In genomic region chr15:90082140-90082713, GRCh38 we compare ENCODE assay signal across 15 cellular contexts. TPM values are rescaled to one million over a fixed set of nuclear protein-coding genes. Genes with fewer than 3 reads are reported as not detected.
A peak's percentile ranks its signal among the peaks of the same experiment; 100 is the strongest.
DNase-seq lines count a peak whose midpoint lies in the region; ATAC-seq, FAIRE-seq and TF ChIP-seq lines count a peak whose summit lies in the region.
"Had no signal": no experiment of that assay in that cellular context is flagged by ENCODE, and none has a peak within 500 bp of the region (broad histone marks: within the 10 kb centered on the region; RNA-seq: fewer than 3 reads in every experiment).

No MANE protein-coding gene starts in this region.

- DNase-seq in K562 (ENCODE audit: extremely low read depth in 1 of 4, low spot score in 3 of 4) (no peak), inferior parietal cortex (ENCODE audit: extremely low spot score) (peak; percentile 53), gastrocnemius medialis (no peak), stomach (no peak), T-helper 9 cell (no peak), mesothelial cell of epicardium (ENCODE audit: low spot score in 2 of 2, unreplicated experiment in 2 of 2) (no peak)
- DNase-seq in activated effector memory CD4-positive, alpha-beta T cell treated with anti-CD3 and anti-CD28 coated beads, Interleukin-2, amount 50 U/mL, for 16 hours, result no peak
- DNase-seq: activated CD4-positive, alpha-beta T cell treated with anti-CD3 and anti-CD28 coated beads for 1 hour; adrenal gland; NCI-H1048; stimulated activated CD4-positive, alpha-beta T cell treated with anti-CD3 and anti-CD28 coated beads, Interleukin-1b, Interleukin-23, amount 100 ng/mL, for 48 hours; stimulated activated CD8-positive, alpha-beta memory T cell treated with anti-CD3 and anti-CD28 coated beads, Interleukin-4, amount 100 ng/mL, for 48 hours had no signal

- no peaks in the 10 kb centered on the region for H3K79me2 ChIP-seq in K562 (ENCODE audit: control insufficient read depth, insufficient read depth, low read length)

- H3K9ac ChIP-seq in HUES64 (ENCODE audit: low read depth, low read length) (no peak overlapping the region), K562 (ENCODE audit: insufficient read depth in 1 of 2, low read depth in 2 of 2, low read length in 2 of 2) (no peak overlapping the region)

- in situ Hi-C loops in K562 (cut with MboI), result no loop called here
- in situ Hi-C loops in gastrocnemius medialis (cut with MboI; ENCODE audit: low sequenced_read_pairs in 4 of 4), result loop anchor here in 3 of 4 donors (25.0 kb wide), 1 partner anchor 320 kb away; the partner anchor contains the start of gene MESP1 (in 3 of the 3)

- no peak overlapping the region for H3K4me3 ChIP-seq in HUES64 (ENCODE audit: low read length)
- no peak overlapping the region for H3K4me3 ChIP-seq in K562
- H3K4me3 ChIP-seq in gastrocnemius medialis, result no peak overlapping the region
- no peak overlapping the region for H3K4me3 ChIP-seq in stomach
- H3K4me3 ChIP-seq: adrenal gland; BLaER1 treated with 17β-estradiol and CSF1 and Interleukin-3, amounts not matched to agents 10 nM and 100 nM had no signal

- H3K27ac ChIP-seq in HUES64 (ENCODE audit: low read depth, low read length) (peak overlapping the region; percentile 49; the same call in 1 of the 2 replicates), K562 (ENCODE audit: extremely low read depth, low read depth, low read length) (no peak overlapping the region), gastrocnemius medialis (peak overlapping the region in 3 of 4 donors; percentile 13 to 26 (median 24)), stomach (peak overlapping the region in 2 of 5 donors; percentile 42 to 76)
- H3K27ac ChIP-seq: adrenal gland; BLaER1 treated with 17β-estradiol and CSF1 and Interleukin-3, amounts not matched to agents 10 nM and 100 nM had no signal

- FAIRE-seq in K562 (lab: Jason Lieb, UNC), result no peak
- FAIRE-seq: GM12892 had no signal

- TF ChIP-seq EP300 in K562 (IDR thresholded peaks at IDR 0.05; ENCODE audit: low read length) (no peak), stomach (IDR thresholded peaks at IDR 0.05) (no peak)

- POLR2A ChIA-PET in K562 (lab: Yijun Ruan, JAX), result interaction anchor here (0.6 kb wide), 2 partner anchors 150 to 165 kb away, joined by 3 read pairs; no protein-coding TSS in a partner anchor

- TF ChIP-seq POLR2A in K562 (conservative IDR thresholded peaks at IDR 0.05) (no peak), gastrocnemius medialis (IDR thresholded peaks at IDR 0.05) (no peak), stomach (IDR thresholded peaks at IDR 0.05) (no peak)

- no TSS peak for BruUV-seq in K562 (replicated peaks; lab: Mats Ljungman, UMichigan)

- H3K9me3 Mint-ChIP-seq in mesothelial cell of epicardium, result no peaks in the 10 kb centered on the region

- no peak for TF ChIP-seq CTCF in K562 (IDR thresholded peaks at IDR 0.05 in 2 of 3, conservative IDR thresholded peaks at IDR 0.05 in 1 of 3; ENCODE audit: insufficient read depth in 2 of 3, low read depth in 1 of 3, low read length in 3 of 3)
- no peak for TF ChIP-seq CTCF in gastrocnemius medialis (IDR thresholded peaks at IDR 0.05 in 4 of 5, conservative IDR thresholded peaks at IDR 0.05 in 1 of 5)
- TF ChIP-seq CTCF in stomach (IDR thresholded peaks at IDR 0.05), result no peak
- no peak for TF ChIP-seq CTCF in mesothelial cell of epicardium (IDR thresholded peaks at IDR 0.05; ENCODE audit: unreplicated experiment)

- H2AFZ ChIP-seq in K562 (ENCODE audit: low read depth, low read length), result no peak overlapping the region

- H3K4me1 ChIP-seq in HUES64 (ENCODE audit: insufficient read depth, low read length) (peaks cover 6% of the 10 kb centered on the region; the same call in 1 of the 2 replicates), K562 (replicated peaks in 1 of 2; ENCODE audit: control insufficient read depth in 2 of 2, insufficient read depth in 2 of 2, low read length in 2 of 2) (peaks cover 0 to 24% of the 10 kb centered on the region in 2 experiments; a peak in 1 of 5 replicates), gastrocnemius medialis (no peaks in the 10 kb centered on the region), stomach (peaks cover 0 to 35% (median 9%) of the 10 kb centered on the region in 4 donors)
- H3K4me1 ChIP-seq: adrenal gland had no signal

- CTCF ChIA-PET in K562 (lab: Yijun Ruan, JAX; ENCODE audit: low intra/inter-chr PET ratio), result no interaction called here

- H3K27me3 ChIP-seq in HUES64 (ENCODE audit: insufficient read depth, low read length) (no peaks in the 10 kb centered on the region), K562 (ENCODE audit: control insufficient read depth in 2 of 2, insufficient read depth in 2 of 2, low read length in 2 of 2) (no peaks in the 10 kb centered on the region), gastrocnemius medialis (no peaks in the 10 kb centered on the region), stomach (no peaks in the 10 kb centered on the region)
- H3K27me3 ChIP-seq: adrenal gland; BLaER1 treated with 17β-estradiol and CSF1 and Interleukin-3, amounts not matched to agents 10 nM and 100 nM had no signal

- no peak overlapping the region for H3K27ac Mint-ChIP-seq in mesothelial cell of epicardium

- ATAC-seq in K562 (peak; percentile 12; the same call in 1 of the 3 replicates), gastrocnemius medialis (no peak)

- no peaks in the 10 kb centered on the region for H3K27me3 Mint-ChIP-seq in mesothelial cell of epicardium (ENCODE audit: low read depth)

- TF ChIP-seq RAD21 in K562 (CRISPR knock-in tag; conservative IDR thresholded peaks at IDR 0.05 in 1 of 2, IDR thresholded peaks at IDR 0.05 in 1 of 2), result no peak

- peaks cover 54% of the 10 kb centered on the region for H3K36me3 ChIP-seq in HUES64 (ENCODE audit: insufficient read depth, low read length)
- H3K36me3 ChIP-seq in K562 (ENCODE audit: control insufficient read depth, insufficient read depth, low read length), result peaks cover 27% of the 10 kb centered on the region; the same call in 2 of the 3 replicates
- peaks cover 0 to 57% of the 10 kb centered on the region in 2 donors for H3K36me3 ChIP-seq in gastrocnemius medialis
- H3K36me3 ChIP-seq in stomach, result peaks cover 59 to 99% (median 96%) of the 10 kb centered on the region in 4 donors

- H3K9me3 ChIP-seq in HUES64 (ENCODE audit: insufficient read depth, low read depth, low read length) (no peaks in the 10 kb centered on the region), K562 (replicated peaks; ENCODE audit: control insufficient read depth, insufficient read depth, low read depth, low read length) (no peaks in the 10 kb centered on the region), gastrocnemius medialis (no peaks in the 10 kb centered on the region), stomach (no peaks in the 10 kb centered on the region)
- H3K9me3 ChIP-seq: adrenal gland; BLaER1 treated with 17β-estradiol and CSF1 and Interleukin-3, amounts not matched to agents 10 nM and 100 nM had no signal

- no peaks in the 10 kb centered on the region for H3K9me1 ChIP-seq in K562 (ENCODE audit: control insufficient read depth, insufficient read depth, low read length)

- no peak overlapping the region for H3K4me3 Mint-ChIP-seq in mesothelial cell of epicardium

- intact Hi-C loops in K562 (cut with micrococcal nuclease) (no loop called here), gastrocnemius medialis (cut with DNase I; ENCODE audit: low total_unique reads) (no loop called here), stomach (cut with DNase I; ENCODE audit: low total_unique reads) (no loop called here)

- H4K20me1 ChIP-seq in K562 (replicated peaks; ENCODE audit: control insufficient read depth, insufficient read depth, low read length), result 0 out of 2 replicates have a peak, but pooled peaks cover 2% of the 10 kb centered on the region

- H3K36me3 Mint-ChIP-seq in mesothelial cell of epicardium, result peaks cover 20% of the 10 kb centered on the region

- WGBS in HUES64, result 49% methylated on average over 9 of the region's 9 CpGs
- WGBS in K562 (ENCODE audit: insufficient coverage, low coverage, missing lambda C conversion rate), result 65% methylated on average over 7 of the region's 9 CpGs
- 39 to 69% (median 54%) methylated on average over 3 to 9 of the region's 9 CpGs for WGBS in stomach, 5 donors

- no peak overlapping the region for H3K4me2 ChIP-seq in K562 (ENCODE audit: insufficient read depth, low read length)

- H3K4me1 Mint-ChIP-seq in mesothelial cell of epicardium, result no peaks in the 10 kb centered on the region

TF ChIP-seq in K562, 482 proteins besides CTCF, POLR2A, EP300 and RAD21 (continues in another document):
- no peak for TF ChIP-seq NFRKB (IDR thresholded peaks at IDR 0.05; ENCODE audit: low read depth)
- TF ChIP-seq USF2 (CRISPR knock-in tag; IDR thresholded peaks at IDR 0.05), result no peak
- TF ChIP-seq ZEB2 (IDR thresholded peaks at IDR 0.05), result no peak

RNA-seq across cellular contexts. Expression of gene IDH2, which starts 20.0 kb away (rescaled TPM):
- polyA plus RNA-seq in HUES64 (2013, experiment 1 of 2), result 57.4 TPM
- polyA plus RNA-seq in HUES64 (2013, experiment 2 of 2), result 71.4 TPM
- 8.3 and 17.4 TPM in 2 replicates for total RNA-seq in K562 (2011; cell fraction: chromatin; rRNA removed; ENCODE audit: low replicate concordance)
- 17.3 and 17.6 TPM in 2 replicates for total RNA-seq in K562 (2011; cell fraction: nucleolus; rRNA removed)
- 13.9 and 15.0 TPM in 2 replicates for total RNA-seq in K562 (2011; cell fraction: nucleoplasm; rRNA removed)
- total RNA-seq in K562 (2014; rRNA removed), result 59.2 and 74.5 TPM in 2 replicates
- total RNA-seq in K562 (2014; rRNA removed; fragmentation: Illumina TruSeq; extraction: Trizol), result 34.2 and 41.2 TPM in 2 replicates
- 72.3 and 72.6 TPM in 2 replicates for total RNA-seq in K562 (2015; rRNA removed; fragmentation: Illumina TruSeq; extraction: Trizol)
- 76.7 and 80.4 TPM in 2 replicates for total RNA-seq in K562 (2021)
- polyA plus RNA-seq in K562 (2011; rRNA removed), result 99.9 and 181 TPM in 2 replicates
- 113 and 128 TPM in 2 replicates for polyA plus RNA-seq in K562 (2011; cell fraction: cytosol; rRNA removed)
- 68.2 and 102 TPM in 2 replicates for polyA plus RNA-seq in K562 (2011; cell fraction: nucleus; rRNA removed)
- polyA plus RNA-seq in K562 (2012), result 68.8 and 135 TPM in 2 replicates
- polyA plus RNA-seq in K562 (2014; fragmentation: Illumina TruSeq; extraction: Trizol), result 83.0 and 84.4 TPM in 2 replicates
- 1 to 10 TPM in 1 of 2 experiments, under 1 TPM in 1; 0.70 to 3.1 TPM for polyA plus RNA-seq in K562 (2014; fragmentation: Nextera tagmentation; extraction: Ambion mirVana)
- 51.1 and 52.3 TPM in 2 replicates for polyA plus RNA-seq in K562 (2014; rRNA removed)
- polyA minus RNA-seq in K562 (2011; rRNA and poly(A)+ RNA removed), result 62.2 and 82.4 TPM in 2 replicates
- polyA minus RNA-seq in K562 (2011; cell fraction: cytosol; rRNA and poly(A)+ RNA removed), result 51.4 and 98.5 TPM in 2 replicates
- 7.0 and 20.3 TPM in 2 replicates for polyA minus RNA-seq in K562 (2011; cell fraction: nucleus; rRNA and poly(A)+ RNA removed)
- total RNA-seq in gastrocnemius medialis, result 100 to 1,000 TPM; 349 to 547 (median 423) TPM
- 100 to 1,000 TPM in 3 of 5 donors, 10 to 100 TPM in 2; 12.3 to 186 (median 125) TPM for total RNA-seq in stomach
- 100 to 1,000 TPM; 109 to 149 (median 109) TPM for polyA plus RNA-seq in stomach
- 126 to 132 TPM (median 127 TPM) in 3 replicates for total RNA-seq in mesothelial cell of epicardium
